In genomic region chr5:95620030-95620869, GRCh38 we compare ENCODE assay signal across 8 cellular contexts. TPM values are rescaled to one million over a fixed set of nuclear protein-coding genes. Genes with fewer than 3 reads are reported as not detected.
DNase-seq lines count a peak whose midpoint lies in the region; ATAC-seq and TF ChIP-seq lines count a peak whose summit lies in the region.

Gene GPR150 (plus strand): TSS chr5:95620087. CDS start chr5:95620276, 189 bp downstream.

- no peaks in the 10 kb centered on the region for H3K36me3 ChIP-seq in lung (ENCODE audit: control insufficient read depth in 2 of 2, insufficient read depth in 2 of 2, low read length in 2 of 2)

- H3K27ac Mint-ChIP-seq in activated B cell treated with CpG ODN at 0.5 μM for 24 hours: peak within 1 kb of the TSS; percentile 62

- H3K27ac ChIP-seq in coronary artery (peak within 1 kb of the TSS; percentile 45 to 60), lung (ENCODE audit: low read depth in 1 of 2, low read length in 1 of 2) (no peak within 1 kb of the TSS)

- no peaks in the 10 kb centered on the region for H3K9me3 ChIP-seq in lung (ENCODE audit: control insufficient read depth in 2 of 2, insufficient read depth in 1 of 2, low read length in 1 of 2)

- H3K4me3 Mint-ChIP-seq in activated B cell treated with CpG ODN at 0.5 μM for 24 hours: peak within 1 kb of the TSS; percentile 88

- H3K27me3 ChIP-seq in lung (ENCODE audit: control insufficient read depth, insufficient read depth): no peaks in the 10 kb centered on the region

- no peaks in the 10 kb centered on the region for H3K9me3 Mint-ChIP-seq in activated B cell treated with CpG ODN at 0.5 μM for 24 hours

- H3K36me3 Mint-ChIP-seq in activated B cell treated with CpG ODN at 0.5 μM for 24 hours (ENCODE audit: low read depth): no peaks in the 10 kb centered on the region

- POLR2A ChIA-PET in activated B cell treated with CpG ODN at 0.5 μM for 24 hours (lab: Charles Lee): interaction anchor here (0.8 to 1.7 kb wide), 4 partner anchors 12 to 1563 kb away, joined by 3 to 7 read pairs (median 4); partner anchors contain the start of genes ARSK and SKIC3

- peaks cover 0 to 7% of the 10 kb centered on the region in 2 donors for H3K4me1 ChIP-seq in lung (ENCODE audit: control insufficient read depth in 2 of 2, insufficient read depth in 2 of 2, low read length in 2 of 2)

- ATAC-seq in GM21737 (IDR thresholded peaks at IDR 0.05; ENCODE audit: unreplicated experiment) (peak; percentile 77), activated B cell treated with CpG ODN at 0.5 μM for 24 hours (ENCODE audit: low read depth) (peak; percentile 80), lung (ENCODE audit: insufficient read depth, low FRiP score) (peak; percentile 55)

- no peaks in the 10 kb centered on the region for H3K27me3 Mint-ChIP-seq in activated B cell treated with CpG ODN at 0.5 μM for 24 hours

- H3K4me1 Mint-ChIP-seq in activated B cell treated with CpG ODN at 0.5 μM for 24 hours: peaks cover 28% of the 10 kb centered on the region

- peak; percentile 83 for DNase-seq in GM10266 (ENCODE audit: extremely low spot score)
- DNase-seq in LoVo (ENCODE audit: low spot score): peak; percentile 4
- DNase-seq in activated B cell treated with CpG ODN at 0.5 μM for 24 hours: peak; percentile 69
- no peak for DNase-seq in coronary artery (ENCODE audit: low spot score)
- DNase-seq in lung (ENCODE audit: low spot score): peak; percentile 39
- peak; percentile 50 for DNase-seq in stimulated activated CD8-positive, alpha-beta memory T cell treated with anti-CD3 and anti-CD28 coated beads, Interleukin-12 subunit alpha, Interleukin-12 subunit beta, amount 100 ng/mL, for 4 hours (ENCODE audit: low read depth)
- DNase-seq in NCI-H128 (lab: John Stamatoyannopoulos, UW; ENCODE audit: unreplicated experiment): no peak

- TF ChIP-seq CTCF in GM10266 (IDR thresholded peaks at IDR 0.05; ENCODE audit: control insufficient read depth, insufficient read depth, low read depth, missing control alignments) (no peak), activated B cell treated with CpG ODN at 0.5 μM for 24 hours (IDR thresholded peaks at IDR 0.05) (no peak), coronary artery (IDR thresholded peaks at IDR 0.05) (no peak), lung (IDR thresholded peaks at IDR 0.05; ENCODE audit: control extremely low read depth, extremely low read depth) (no peak)

- CTCF ChIA-PET in activated B cell treated with CpG ODN at 0.5 μM for 24 hours (lab: Charles Lee): interaction anchor here (1.3 kb wide), 1 partner anchor 65 kb away, joined by 3 read pairs; the partner anchor contains the start of genes ARSK and SKIC3

- intact Hi-C loops in activated B cell treated with CpG ODN at 0.5 μM for 24 hours (cut with micrococcal nuclease): loop anchor here (1.0 kb wide), 2 partner anchors 26 to 65 kb away; partner anchors contain the start of genes ARSK and RFESD

- H3K4me3 ChIP-seq in coronary artery: peak within 1 kb of the TSS; percentile 82
- H3K4me3 ChIP-seq in lung: peak within 1 kb of the TSS; percentile 42

- 1% methylated on average over 78 to 85 of the region's 85 CpGs for WGBS in lung, 2 donors

RNA-seq across cellular contexts. Expression of gene GPR150, which starts in this region (rescaled TPM):
- total RNA-seq in activated B cell treated with CpG ODN at 0.5 μM for 24 hours: 0.60 and 1.1 TPM in 2 replicates
- total RNA-seq in lung: under 1 TPM; 0.28 to 0.34 TPM
- polyA plus RNA-seq in lung: under 1 TPM; 0.08 to 0.26 TPM

Comparison
In these comparisons a context has a peak if more than half of its experiments do, and no peak if none do; other contexts are left out.
1. Peak in DNase-seq, ATAC-seq and H3K4me3 ChIP-seq in lung; RNA of the gene not detected or under 1 TPM.
2. DNase-seq: peak in GM10266 (single experiment), LoVo (single experiment), activated B cell treated with CpG ODN at 0.5 μM for 24 hours (single experiment) and stimulated activated CD8-positive, alpha-beta memory T cell treated with anti-CD3 and anti-CD28 coated beads, Interleukin-12 subunit alpha, Interleukin-12 subunit beta, amount 100 ng/mL, for 4 hours (single experiment); none in coronary artery (single experiment) and NCI-H128 (single experiment).
3. H3K27ac ChIP-seq: peak in coronary artery (2 of 2); none in lung (0 of 2).
4. Peak in every context shown above with its lines, with median percentiles within 50 percentile points of each other: ATAC-seq.